1 cellular context compared by ENCODE assay signal in genomic region chr1:201941420-201942128, GRCh38.
A peak's percentile ranks its signal among the peaks of the same experiment; 100 is the strongest.
TF ChIP-seq lines count a peak whose summit lies in the region.

No MANE protein-coding gene starts in this region.

TF ChIP-seq in K562, 482 proteins besides CTCF, POLR2A, EP300 and RAD21 (continued from another document and continues in another):
- no peak for TF ChIP-seq HBP1 (CRISPR knock-in tag; IDR thresholded peaks at IDR 0.05)
- TF ChIP-seq RBFOX2 (IDR thresholded peaks at IDR 0.05; ENCODE audit: low read depth, low read length), result peak; percentile 62
- TF ChIP-seq ZNF316 (IDR thresholded peaks at IDR 0.05), result no peak
- no peak for TF ChIP-seq JUNB (CRISPR knock-in tag; conservative IDR thresholded peaks at IDR 0.05)
- TF ChIP-seq E2F4 (CRISPR knock-in tag; IDR thresholded peaks at IDR 0.05; ENCODE audit: low read depth), result no peak
- TF ChIP-seq HDAC1 (IDR thresholded peaks at IDR 0.05), result peak in 1 of 2 experiments; percentile 62; a peak in 2 of 4 replicates
- 0 out of 2 replicates have a peak, but pooled peaks have one; percentile 11 for TF ChIP-seq ZNF134 (CRISPR knock-in tag; conservative IDR thresholded peaks at IDR 0.05)
- TF ChIP-seq TFE3 (CRISPR knock-in tag; IDR thresholded peaks at IDR 0.05), result no peak
- no peak for TF ChIP-seq NFE2 (IDR thresholded peaks at IDR 0.05; ENCODE audit: low read depth)
- 0 out of 2 replicates have a peak, but pooled peaks have one; percentile 20 for TF ChIP-seq ZBTB9 (CRISPR knock-in tag; IDR thresholded peaks at IDR 0.05)
- TF ChIP-seq CREB3L1 (IDR thresholded peaks at IDR 0.05; ENCODE audit: borderline replicate concordance, low read depth), result peak; percentile 45; the same call in 1 of the 2 replicates
- no peak for TF ChIP-seq SLC30A9 (CRISPR knock-in tag; IDR thresholded peaks at IDR 0.05)
- no peak for TF ChIP-seq KAT8 (IDR thresholded peaks at IDR 0.05; ENCODE audit: low read depth)
- no peak for TF ChIP-seq NFATC3 (IDR thresholded peaks at IDR 0.05)
- TF ChIP-seq SOX6 (IDR thresholded peaks at IDR 0.05), result 0 out of 2 replicates have a peak, but pooled peaks have one; percentile 13
- TF ChIP-seq CCNT2 (IDR thresholded peaks at IDR 0.05; ENCODE audit: borderline replicate concordance, extremely low read depth, insufficient read length, low read depth, low read length), result no peak
- no peak for TF ChIP-seq GTF2F1 (IDR thresholded peaks at IDR 0.05; ENCODE audit: low read depth, low read length)
- no peak for TF ChIP-seq ZKSCAN3 (CRISPR knock-in tag; IDR thresholded peaks at IDR 0.05)
- no peak for TF ChIP-seq ATF1 (CRISPR knock-in tag; IDR thresholded peaks at IDR 0.05)
- TF ChIP-seq ATF1 (tag; IDR thresholded peaks at IDR 0.05), result no peak
- TF ChIP-seq TAF9B (IDR thresholded peaks at IDR 0.05; ENCODE audit: partially characterized antibody), result no peak
- no peak for TF ChIP-seq RBM17 (IDR thresholded peaks at IDR 0.05; ENCODE audit: borderline replicate concordance, low read depth, low read length)
- peak in 1 of 2 experiments; percentile 48 for TF ChIP-seq E2F6 (IDR thresholded peaks at IDR 0.05; ENCODE audit: borderline replicate concordance in 1 of 2, extremely low read depth in 1 of 2, insufficient read depth in 1 of 2, insufficient read length in 1 of 2, low read depth in 1 of 2, low read length in 1 of 2, poor library complexity in 1 of 2, severe bottlenecking in 1 of 2)
- TF ChIP-seq ARID4B (CRISPR knock-in tag; IDR thresholded peaks at IDR 0.05), result no peak
- no peak for TF ChIP-seq ZC3H11A (IDR thresholded peaks at IDR 0.05; ENCODE audit: low read depth, low read length)
- TF ChIP-seq GTF3C2 (IDR thresholded peaks at IDR 0.05; ENCODE audit: borderline replicate concordance, extremely low read depth, insufficient read length), result no peak
- TF ChIP-seq CREM (IDR thresholded peaks at IDR 0.05; ENCODE audit: low read depth), result peak; percentile 35
- peak; percentile 79 for TF ChIP-seq ZNF644 (tag; IDR thresholded peaks at IDR 0.05; ENCODE audit: low read depth)
- TF ChIP-seq ESRRA (IDR thresholded peaks at IDR 0.05; ENCODE audit: borderline replicate concordance, low read depth), result peak; percentile 53
- TF ChIP-seq PML (IDR thresholded peaks at IDR 0.05; ENCODE audit: low read length), result peak; percentile 26; the same call in 1 of the 2 replicates
- TF ChIP-seq PRPF4 (IDR thresholded peaks at IDR 0.05; ENCODE audit: insufficient read depth, low read depth, low read length, poor library complexity, severe bottlenecking), result no peak
- 0 out of 2 replicates have a peak, but pooled peaks have one; percentile 29 for TF ChIP-seq E2F3 (CRISPR knock-in tag; IDR thresholded peaks at IDR 0.05)
- TF ChIP-seq TAL1 (IDR thresholded peaks at IDR 0.05), result peak; percentile 31; the same call in 1 of the 2 replicates
- TF ChIP-seq HDAC2 (IDR thresholded peaks at IDR 0.05), result 0 out of 2 replicates have a peak, but pooled peaks have one; percentile 12
- TF ChIP-seq MYNN (IDR thresholded peaks at IDR 0.05), result peak; percentile 64
- no peak for TF ChIP-seq MYNN (CRISPR knock-in tag; IDR thresholded peaks at IDR 0.05)
- no peak for TF ChIP-seq SIN3A (IDR thresholded peaks at IDR 0.05; ENCODE audit: borderline replicate concordance in 2 of 2, control insufficient read depth in 1 of 2, low read depth in 2 of 2, low read length in 2 of 2)
- TF ChIP-seq ZNF282 (CRISPR knock-in tag; IDR thresholded peaks at IDR 0.05), result no peak
- TF ChIP-seq LCOR (CRISPR knock-in tag; IDR thresholded peaks at IDR 0.05), result 0 out of 2 replicates have a peak, but pooled peaks have one; percentile 66
- TF ChIP-seq GATA2 (CRISPR knock-in tag; IDR thresholded peaks at IDR 0.05), result 0 out of 2 replicates have a peak, but pooled peaks have one; percentile 33
- no peak for TF ChIP-seq TGIF2 (CRISPR knock-in tag; IDR thresholded peaks at IDR 0.05)
- no peak for TF ChIP-seq ZNF398 (CRISPR knock-in tag; IDR thresholded peaks at IDR 0.05)
- no peak for TF ChIP-seq THAP12 (CRISPR knock-in tag; IDR thresholded peaks at IDR 0.05)
- TF ChIP-seq TBP (optimal IDR thresholded peaks at IDR 0.05; ENCODE audit: low read depth, low read length), result peak; percentile 69
- TF ChIP-seq ARID1B (IDR thresholded peaks at IDR 0.05), result peak; percentile 72
